ENCODE assay signal across 18 cellular contexts in genomic region chr1:2253797-2254480, GRCh38. TPM values are rescaled to one million over a fixed set of nuclear protein-coding genes. Genes with fewer than 3 reads are reported as not detected.
DNase-seq lines count a peak whose midpoint lies in the region; ATAC-seq, FAIRE-seq and TF ChIP-seq lines count a peak whose summit lies in the region.
"Had no signal": no experiment of that assay in that cellular context is flagged by ENCODE, and none has a peak within 500 bp of the region (broad histone marks: within the 10 kb centered on the region; RNA-seq: fewer than 3 reads in every experiment).

No MANE protein-coding gene starts in this region.

- H3K9me3 ChIP-seq in BLaER1 (peaks cover 20% of the 10 kb centered on the region), kidney (ENCODE audit: control insufficient read depth in 1 of 2, low read length in 2 of 2) (peaks cover 0 to 9% of the 10 kb centered on the region in 2 donors)
- H3K9me3 ChIP-seq: ovary had no signal

- H2AFZ ChIP-seq in ACC112 (ENCODE audit: low read length, unreplicated experiment) = no peak overlapping the region

- peaks cover 94% of the 10 kb centered on the region for H3K79me2 ChIP-seq in ACC112 (ENCODE audit: control insufficient read depth, insufficient read depth, low read length, unreplicated experiment)

- peak overlapping the region; percentile 92; the same call in 1 of the 2 replicates for H3K27ac ChIP-seq in ACC112 (ENCODE audit: low read depth, low read length)
- peak overlapping the region; percentile 18; the same call in 1 of the 2 replicates for H3K27ac ChIP-seq in BLaER1
- H3K27ac ChIP-seq in VCaP = peak overlapping the region; percentile 90; the same call in 1 of the 2 replicates
- H3K27ac ChIP-seq in kidney (ENCODE audit: low read depth in 2 of 2, low read length in 2 of 2) = no peak overlapping the region
- H3K27ac ChIP-seq: ovary, SJCRH30 had no signal

- no peak for ATAC-seq in GM18861 (IDR thresholded peaks at IDR 0.05; ENCODE audit: unreplicated experiment)
- no peak for ATAC-seq in HG03196 (IDR thresholded peaks at IDR 0.05; ENCODE audit: unreplicated experiment)

- no peak overlapping the region for H3K4me3 ChIP-seq in ACC112 (ENCODE audit: low read depth, low read length)
- H3K4me3 ChIP-seq in BLaER1 = no peak overlapping the region
- no peak overlapping the region for H3K4me3 ChIP-seq in kidney (ENCODE audit: low read length in 2 of 2)
- H3K4me3 ChIP-seq: ovary, SJCRH30 had no signal

- DNase-seq in kidney (peak; percentile 71), NK-92 (lab: John Stamatoyannopoulos, UW; ENCODE audit: unreplicated experiment) (no peak)
- DNase-seq: activated CD4-positive, alpha-beta T cell treated with anti-CD3 and anti-CD28 coated beads for 4 hours; aorta; DMS53; foreskin fibroblast; GOT3; NCI-H526 treated with DMSO at 0.1 percent for 48 hours; SJCRH30; small intestine; stimulated activated CD4-positive, alpha-beta T cell treated with anti-CD3 and anti-CD28 coated beads, Interleukin-4, amount 100 ng/mL, for 4 hours; stimulated activated CD8-positive, alpha-beta memory T cell treated with anti-CD3 and anti-CD28 coated beads, Interleukin-4, amount 100 ng/mL, for 48 hours had no signal

- peaks cover 65% of the 10 kb centered on the region for H4K20me1 ChIP-seq in BLaER1

- H3K9ac ChIP-seq in BLaER1 (no peak overlapping the region), kidney (ENCODE audit: low read length in 2 of 2) (no peak overlapping the region)

- TF ChIP-seq CTCF in VCaP (conservative IDR thresholded peaks at IDR 0.05) = no peak
- no peak for TF ChIP-seq CTCF in kidney (IDR thresholded peaks at IDR 0.05; ENCODE audit: borderline replicate concordance, extremely low read depth, insufficient read depth)

- peaks cover 30% of the 10 kb centered on the region; the same call in 1 of the 2 replicates for H3K36me3 ChIP-seq in ACC112 (ENCODE audit: insufficient read depth, low read length)
- H3K36me3 ChIP-seq in BLaER1 = peaks cover 14% of the 10 kb centered on the region; the same call in 1 of the 2 replicates
- no peaks in the 10 kb centered on the region for H3K36me3 ChIP-seq in kidney (ENCODE audit: control insufficient read depth in 1 of 2, insufficient read depth in 2 of 2, low read length in 2 of 2)
- H3K36me3 ChIP-seq: ovary, SJCRH30 had no signal

- H3K4me1 ChIP-seq in ACC112 (ENCODE audit: control insufficient read depth, insufficient read depth, low read length, unreplicated experiment) (peaks cover 19% of the 10 kb centered on the region), BLaER1 (peaks cover 91% of the 10 kb centered on the region), kidney (ENCODE audit: control insufficient read depth in 1 of 2, insufficient read depth in 1 of 2, low read depth in 1 of 2, low read length in 2 of 2) (peaks cover 36 to 45% of the 10 kb centered on the region in 2 donors)
- H3K4me1 ChIP-seq: SJCRH30 had no signal

- no peak for FAIRE-seq in kidney (lab: Jason Lieb, UNC)
- FAIRE-seq: small intestine had no signal

- H3K4me2 ChIP-seq in BLaER1 = peak overlapping the region; percentile 58

- no peaks in the 10 kb centered on the region for H3K27me3 ChIP-seq in ACC112 (ENCODE audit: insufficient read depth, low read length)
- no peaks in the 10 kb centered on the region for H3K27me3 ChIP-seq in BLaER1
- H3K27me3 ChIP-seq: ovary, SJCRH30 had no signal

- intact Hi-C loops in kidney (cut with DNase I) = no loop called here

RNA-seq across cellular contexts. Expression of gene SKI, which starts 25.8 kb away (rescaled TPM):
- total RNA-seq in kidney = 78.6 TPM
- 9.2 TPM for polyA plus RNA-seq in kidney (ENCODE audit: insufficient read depth, low read depth, low replicate concordance)

RNA-seq across cellular contexts. Expression of gene FAAP20, which starts 59.4 kb away (rescaled TPM):
- 69.0 TPM for total RNA-seq in kidney
- polyA plus RNA-seq in kidney (ENCODE audit: insufficient read depth, low read depth, low replicate concordance) = 109 TPM

Comparison
In these comparisons a context has a peak if more than half of its experiments do, and no peak if none do; other contexts are left out.
1. H3K27ac ChIP-seq: peak in ACC112 (single experiment), BLaER1 (single experiment) and VCaP (single experiment); none in kidney (0 of 2).